ENCODE assay signal across 1 cellular context in genomic region chr19:47414469-47414868, GRCh38.
TF ChIP-seq lines count a peak whose summit lies in the region.

No MANE protein-coding gene starts in this region.

TF ChIP-seq in SK-N-SH, 30 proteins besides CTCF, POLR2A, EP300 and RAD21 (continued from another document):
- no peak for TF ChIP-seq TAF1 (IDR thresholded peaks at IDR 0.05; ENCODE audit: borderline replicate concordance, low read depth, low read length)
